Comparison of ENCODE assay signal across 14 cellular contexts in genomic region chr7:129454249-129454551, GRCh38. TPM values are rescaled to one million over a fixed set of nuclear protein-coding genes. Genes with fewer than 3 reads are reported as not detected.
DNase-seq lines count a peak whose midpoint lies in the region; ATAC-seq and TF ChIP-seq lines count a peak whose summit lies in the region.
"Had no signal": no experiment of that assay in that cellular context is flagged by ENCODE, and none has a peak within 500 bp of the region (broad histone marks: within the 10 kb centered on the region; RNA-seq: fewer than 3 reads in every experiment).

No MANE protein-coding gene starts in this region.

- H3K27ac Mint-ChIP-seq in Calu3 (ENCODE audit: unreplicated experiment), result no peak overlapping the region

- H3K27ac ChIP-seq in HEK293 (ENCODE audit: extremely low read depth, low read depth, low read length) (no peak overlapping the region), RWPE2 (ENCODE audit: poor library complexity, severe bottlenecking) (peak overlapping the region; percentile 19), left ventricle myocardium inferior (replicated peaks) (peak overlapping the region; percentile 60)
- H3K27ac ChIP-seq: SK-N-MC had no signal

- BruUV-seq in Calu3 (replicated peaks; lab: Mats Ljungman, UMichigan), result no TSS peak

- H3K36me3 ChIP-seq in HEK293 (ENCODE audit: control insufficient read depth in 2 of 2, insufficient read depth in 1 of 2, low read length in 2 of 2) (peaks cover 8 to 66% of the 10 kb centered on the region in 2 experiments), RWPE2 (ENCODE audit: low read depth) (peaks cover 43% of the 10 kb centered on the region), left ventricle myocardium inferior (peaks cover 25% of the 10 kb centered on the region)

- POLR2A ChIA-PET in HEK293 (lab: Yijun Ruan, JAX), result no interaction called here

- no peaks in the 10 kb centered on the region for H3K36me3 Mint-ChIP-seq in Calu3 (ENCODE audit: insufficient read depth, unreplicated experiment)

- H3K4me3 ChIP-seq in HEK293 (ENCODE audit: low read depth, low read length) (no peak overlapping the region), RWPE2 (ENCODE audit: severe bottlenecking) (no peak overlapping the region), left ventricle myocardium inferior (no peak overlapping the region)
- H3K4me3 ChIP-seq: SK-N-MC had no signal

- intact Hi-C loops in left ventricle myocardium inferior (cut with micrococcal nuclease), result no loop called here
- intact Hi-C loops in Calu3 (cut with micrococcal nuclease; ENCODE audit: unreplicated experiment), result no loop called here

- peak; percentile 84 for ATAC-seq in RWPE2 (ENCODE audit: low read depth)

- no peaks in the 10 kb centered on the region for H3K4me1 ChIP-seq in HEK293 (ENCODE audit: control insufficient read depth, insufficient read depth, low read length)
- peaks cover 17% of the 10 kb centered on the region for H3K4me1 ChIP-seq in RWPE2 (ENCODE audit: insufficient read depth, poor library complexity, severe bottlenecking)
- H3K4me1 ChIP-seq in left ventricle myocardium inferior, result peaks cover 25% of the 10 kb centered on the region

- DNase-seq in Daoy (ENCODE audit: low read depth) (peak; percentile 53), RWPE2 (ENCODE audit: low spot score) (no peak), left ventricle myocardium inferior (no peak), Calu3 (no peak), mucosa of gallbladder (ENCODE audit: low spot score) (no peak), cerebellum (ENCODE audit: low spot score) (no peak), NAMALWA (ENCODE audit: low spot score) (no peak)
- DNase-seq: CD4-positive, CD25-positive, alpha-beta regulatory T cell; NCI-H1417 treated with DMSO at 0.1 percent for 48 hours; NCI-H2029; NCI-H524 treated with DMSO at 0.1 percent for 48 hours had no signal

- no peak overlapping the region for H3K4me3 Mint-ChIP-seq in Calu3 (ENCODE audit: low read depth, unreplicated experiment)
- H3K4me3 Mint-ChIP-seq: CD4-positive, CD25-positive, alpha-beta regulatory T cell had no signal

- no peaks in the 10 kb centered on the region for H3K27me3 Mint-ChIP-seq in Calu3 (ENCODE audit: unreplicated experiment)
- H3K27me3 Mint-ChIP-seq: CD4-positive, CD25-positive, alpha-beta regulatory T cell had no signal

- H3K9me3 ChIP-seq in HEK293 (ENCODE audit: control insufficient read depth, insufficient read depth, low read depth, low read length) (no peaks in the 10 kb centered on the region), RWPE2 (ENCODE audit: severe bottlenecking) (no peaks in the 10 kb centered on the region), left ventricle myocardium inferior (replicated peaks) (peaks cover 2% of the 10 kb centered on the region)

- peaks cover 18% of the 10 kb centered on the region for H3K4me1 Mint-ChIP-seq in Calu3 (ENCODE audit: low read depth, unreplicated experiment)
- H3K4me1 Mint-ChIP-seq: CD4-positive, CD25-positive, alpha-beta regulatory T cell had no signal

- H3K9me3 Mint-ChIP-seq in Calu3 (ENCODE audit: low read depth, unreplicated experiment), result peaks cover under 1% of the 10 kb centered on the region

- H3K27me3 ChIP-seq in RWPE2 (ENCODE audit: insufficient read depth, poor library complexity, severe bottlenecking) (no peaks in the 10 kb centered on the region), left ventricle myocardium inferior (ENCODE audit: low read depth) (no peaks in the 10 kb centered on the region)

- TF ChIP-seq CTCF in HEK293 (tag by site-specific recombination; IDR thresholded peaks at IDR 0.05) (no peak), RWPE2 (IDR thresholded peaks at IDR 0.05; ENCODE audit: poor library complexity, severe bottlenecking) (no peak), left ventricle myocardium inferior (IDR thresholded peaks at IDR 0.05; ENCODE audit: borderline replicate concordance) (no peak), Calu3 (IDR thresholded peaks at IDR 0.05; ENCODE audit: unreplicated experiment) (no peak)

- CTCF ChIA-PET in HEK293 (lab: Yijun Ruan, JAX), result interaction anchor here (0.6 kb wide), 1 partner anchor 59 kb away, joined by 3 read pairs; no protein-coding TSS in a partner anchor
- CTCF ChIA-PET in Calu3 (lab: Charles Lee), result no interaction called here

TF ChIP-seq in HEK293, 187 proteins besides CTCF, POLR2A, EP300 and RAD21:
- TF ChIP-seq ZNF704 (tag by site-specific recombination; IDR thresholded peaks at IDR 0.05), result no peak
- peak; percentile 68 for TF ChIP-seq ZIC2 (tag by site-specific recombination; IDR thresholded peaks at IDR 0.05)
- no peak for TF ChIP-seq ZNF280C (tag by site-specific recombination; IDR thresholded peaks at IDR 0.05)
- TF ChIP-seq ZNF221 (tag by site-specific recombination; IDR thresholded peaks at IDR 0.05; ENCODE audit: borderline replicate concordance), result no peak

RNA-seq across cellular contexts. Expression of gene STRIP2, which starts 20.0 kb away (rescaled TPM):
- 9.2 and 9.6 TPM in 2 replicates for total RNA-seq in Daoy (2014; rRNA removed; shearing (Covaris generic))
- 17.1 TPM for total RNA-seq in left ventricle myocardium inferior
- 10.1 and 13.2 TPM in 2 replicates for total RNA-seq in Calu3 (2022)
- total RNA-seq in mucosa of gallbladder, result 2.1 TPM
- total RNA-seq in cerebellum, result 4.9 TPM

RNA-seq across cellular contexts. Expression of gene SMKR1, which starts 48.1 kb away (rescaled TPM):
- total RNA-seq in Daoy (2014; rRNA removed; shearing (Covaris generic)), result 2.2 and 2.7 TPM in 2 replicates
- total RNA-seq in left ventricle myocardium inferior, result not detected
- 0.49 TPM in 1 of 2 replicates, not detected in the other for total RNA-seq in Calu3 (2022)
- 2.0 TPM for total RNA-seq in mucosa of gallbladder
- 2.2 TPM for total RNA-seq in cerebellum
- total RNA-seq: CD4-positive, CD25-positive, alpha-beta regulatory T cell; OCI-LY7 had no signal
